ENCODE assay signal across 9 cellular contexts in the genomic region with DNA sequence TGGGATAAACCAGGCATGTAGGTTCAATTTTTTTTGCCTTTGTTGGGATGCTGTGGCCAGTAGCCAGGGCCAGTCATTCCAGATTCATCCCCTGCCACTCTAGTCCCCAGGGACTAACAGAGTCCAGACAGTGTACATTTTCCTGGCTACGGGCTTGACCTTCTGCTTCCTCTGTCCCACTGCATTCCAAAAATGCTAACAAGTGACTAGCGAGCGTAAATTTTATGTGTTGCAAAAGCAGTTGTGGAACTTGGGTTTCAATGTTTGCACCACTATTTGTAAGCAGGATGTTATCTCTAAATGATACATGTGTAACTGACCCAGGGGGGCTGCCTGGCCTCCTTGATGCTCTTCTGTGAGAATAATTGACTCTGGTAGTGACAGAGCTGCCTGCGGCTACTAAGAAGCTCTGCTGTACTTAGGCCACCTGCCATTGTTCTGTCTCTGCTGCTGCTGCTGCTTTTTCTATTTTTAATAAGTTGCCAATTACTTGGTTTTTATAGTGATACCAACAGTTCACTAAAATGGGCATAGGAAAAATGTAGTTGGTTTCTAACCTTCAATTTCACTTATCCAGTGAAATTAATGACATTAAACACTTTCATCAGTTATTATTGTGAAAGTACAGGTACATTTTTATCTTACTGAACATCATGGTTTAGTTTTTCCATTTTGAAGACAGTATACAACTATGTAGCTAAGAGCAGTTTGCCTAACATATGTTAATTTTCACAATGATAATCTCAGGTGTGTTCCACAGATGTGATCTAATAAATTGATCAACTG. TPM values are rescaled to one million over a fixed set of nuclear protein-coding genes. Genes with fewer than 3 reads are reported as not detected.
DNase-seq lines count a peak whose midpoint lies in the region; ATAC-seq and TF ChIP-seq lines count a peak whose summit lies in the region.
"Had no signal": no experiment of that assay in that cellular context is flagged by ENCODE, and none has a peak within 500 bp of the region (broad histone marks: within the 10 kb centered on the region; RNA-seq: fewer than 3 reads in every experiment).

No MANE protein-coding gene starts in this region.

- H3K27me3 ChIP-seq in ascending aorta (no peaks in the 10 kb centered on the region), tibial artery (no peaks in the 10 kb centered on the region)

- intact Hi-C loops in ascending aorta (cut with DNase I) (no loop called here), tibial artery (cut with DNase I; ENCODE audit: low total_unique reads) (no loop called here)

- ATAC-seq in HG02623 (IDR thresholded peaks at IDR 0.05; ENCODE audit: unreplicated experiment) (no peak), GM18909 (IDR thresholded peaks at IDR 0.05; ENCODE audit: poor library complexity, unreplicated experiment) (no peak)

- no peaks in the 10 kb centered on the region for H3K27me3 Mint-ChIP-seq in activated T-cell treated with anti-CD3 and anti-CD28 coated beads, Interleukin-2, amount 50 U/mL, for 24 hours
- H3K27me3 Mint-ChIP-seq in immature natural killer cell (ENCODE audit: low read depth in 3 of 3) = no peaks in the 10 kb centered on the region

- peak overlapping the region; percentile 74 to 82 for H3K27ac ChIP-seq in ascending aorta
- peak overlapping the region; percentile 17 to 48 for H3K27ac ChIP-seq in tibial artery

- TF ChIP-seq CTCF in ascending aorta (IDR thresholded peaks at IDR 0.05) (no peak), tibial artery (IDR thresholded peaks at IDR 0.05) (no peak)

- peaks cover 77% of the 10 kb centered on the region for H3K4me1 Mint-ChIP-seq in activated T-cell treated with anti-CD3 and anti-CD28 coated beads, Interleukin-2, amount 50 U/mL, for 24 hours (ENCODE audit: low read depth)
- peaks cover 57 to 80% of the 10 kb centered on the region in 2 donors for H3K4me1 Mint-ChIP-seq in immature natural killer cell

- H3K27ac Mint-ChIP-seq in activated T-cell treated with anti-CD3 and anti-CD28 coated beads, Interleukin-2, amount 50 U/mL, for 24 hours = peak overlapping the region; percentile 88
- peak overlapping the region in 5 of 6 donors; percentile 57 to 76 (median 75) for H3K27ac Mint-ChIP-seq in immature natural killer cell

- no peaks in the 10 kb centered on the region for H3K36me3 ChIP-seq in ascending aorta
- no peaks in the 10 kb centered on the region for H3K36me3 ChIP-seq in tibial artery

- H3K9me3 Mint-ChIP-seq in activated T-cell treated with anti-CD3 and anti-CD28 coated beads, Interleukin-2, amount 50 U/mL, for 24 hours = no peaks in the 10 kb centered on the region
- no peaks in the 10 kb centered on the region for H3K9me3 Mint-ChIP-seq in immature natural killer cell

- no peak overlapping the region for H3K4me3 Mint-ChIP-seq in activated T-cell treated with anti-CD3 and anti-CD28 coated beads, Interleukin-2, amount 50 U/mL, for 24 hours
- peak overlapping the region in 2 of 5 donors; percentile 18 to 40 for H3K4me3 Mint-ChIP-seq in immature natural killer cell

- peak overlapping the region in 1 of 2 donors; percentile 36 for H3K4me3 ChIP-seq in ascending aorta
- H3K4me3 ChIP-seq in tibial artery = no peak overlapping the region

- peaks cover 5% of the 10 kb centered on the region for H3K36me3 Mint-ChIP-seq in activated T-cell treated with anti-CD3 and anti-CD28 coated beads, Interleukin-2, amount 50 U/mL, for 24 hours (ENCODE audit: low read depth)
- no peaks in the 10 kb centered on the region for H3K36me3 Mint-ChIP-seq in immature natural killer cell

- DNase-seq in activated T-cell treated with anti-CD3 and anti-CD28 coated beads, Interleukin-2, amount 50 U/mL, for 24 hours = no peak
- DNase-seq in activated T-cell treated with anti-CD3 and anti-CD28 coated beads for 4 hours (no peak), ascending aorta (ENCODE audit: low spot score in 2 of 2) (peak in 1 of 2 donors; percentile 76), immature natural killer cell (no peak), tibial artery (no peak)
- DNase-seq in stimulated activated CD4-positive, alpha-beta T cell treated with anti-CD3 and anti-CD28 coated beads, Interleukin-2, amount 100 ng/mL, for 48 hours = no peak

- H3K9me3 ChIP-seq in ascending aorta (no peaks in the 10 kb centered on the region), tibial artery (no peaks in the 10 kb centered on the region)
- H3K9me3 ChIP-seq: Caco-2 had no signal

- peaks cover 10 to 52% of the 10 kb centered on the region in 2 donors for H3K4me1 ChIP-seq in ascending aorta
- peaks cover 0 to 69% (median 33%) of the 10 kb centered on the region in 4 donors for H3K4me1 ChIP-seq in tibial artery
- H3K4me1 ChIP-seq: Caco-2 had no signal

RNA-seq across cellular contexts. Expression of a gene that starts 26.8 kb away (rescaled TPM):
- 22.4 TPM for total RNA-seq in ascending aorta
- 10 to 100 TPM; 12.9 to 90.1 (median 29.7) TPM for polyA plus RNA-seq in immature natural killer cell
